ENCODE assay signal across 31 cellular contexts in genomic region chr17:54620380-54620978, GRCh38.
"Had no signal": no experiment of that assay in that cellular context is flagged by ENCODE, and none has a peak within 500 bp of the region (broad histone marks: within the 10 kb centered on the region; RNA-seq: fewer than 3 reads in every experiment).

No MANE protein-coding gene starts in this region.

- H3K27me3 ChIP-seq: adrenal gland, ascending aorta, body of pancreas, brain microvascular endothelial cell, breast epithelium, cardiac muscle cell had no signal

- ATAC-seq: activated naive CD4-positive, alpha-beta T cell treated with anti-CD3 and anti-CD28 coated beads, Interleukin-2, amount 50 U/mL, for 72 hours; activated naive CD8-positive, alpha-beta T cell treated with anti-CD3 and anti-CD28 coated beads, Interleukin-2, amount 50 U/mL, for 24 hours; activated T-cell treated with anti-CD3 and anti-CD28 coated beads, Interleukin-2, amount 50 U/mL, for 4 hours; activated T-cell treated with anti-CD3 and anti-CD28 coated beads, Interleukin-2, amount 50 U/mL, for 72 hours; activated T-helper 17 cell treated with anti-CD3 and anti-CD28 coated beads, Interleukin-2, amount 50 U/mL, for 72 hours; body of pancreas had no signal

- H3K9me3 ChIP-seq: adrenal gland, ascending aorta, body of pancreas had no signal

- H3K4me3 ChIP-seq: adrenal gland, ascending aorta, body of pancreas, breast epithelium, cardiac muscle cell had no signal

- DNase-seq: activated effector memory CD4-positive, alpha-beta T cell treated with anti-CD3 and anti-CD28 coated beads, Interleukin-2, amount 50 U/mL, for 16 hours; activated effector memory CD4-positive, alpha-beta T cell treated with Interleukin-2 at 50 U/mL for 16 hours; activated gamma-delta T cell; activated gamma-delta T cell treated with Interleukin-2 at 50 U/mL for 16 hours; activated naive CD4-positive, alpha-beta T cell; activated naive CD4-positive, alpha-beta T cell treated with anti-CD3 and anti-CD28 coated beads for 36 hours; activated naive CD4-positive, alpha-beta T cell treated with anti-CD3 and anti-CD28 coated beads, Interleukin-2, amount 10 ng/mL, durations not matched to agents 7 days and 5 days; activated naive CD4-positive, alpha-beta T cell treated with anti-CD3 and anti-CD28 coated beads, Interleukin-2, amount 50 U/mL, for 16 hours; activated naive CD4-positive, alpha-beta T cell treated with Interleukin-2 at 50 U/mL for 16 hours; activated naive CD8-positive, alpha-beta T cell treated with anti-CD3 and anti-CD28 coated beads for 36 hours; activated naive CD8-positive, alpha-beta T cell treated with anti-CD3 and anti-CD28 coated beads, Interleukin-2, amount 10 ng/mL, durations not matched to agents 7 days and 5 days; activated naive CD8-positive, alpha-beta T cell treated with anti-CD3 and anti-CD28 coated beads, Interleukin-2, amount 50 U/mL, for 24 hours; activated T-cell treated with anti-CD3 and anti-CD28 coated beads, Interleukin-2, amount 50 U/mL, for 1 hour; activated T-cell treated with anti-CD3 and anti-CD28 coated beads, Interleukin-2, amount 50 U/mL, for 24 hours; activated T-cell treated with anti-CD3 and anti-CD28 coated beads, Interleukin-2, amount 50 U/mL, for 4 hours; activated T-cell treated with anti-CD3 and anti-CD28 coated beads, Interleukin-2, amount 50 U/mL, for 48 hours; activated T-cell treated with anti-CD3 and anti-CD28 coated beads, Interleukin-2, amount 50 U/mL, for 72 hours; adrenal gland; amniotic stem cell; amygdala; anterior cingulate cortex; aorta; body of pancreas; brain microvascular endothelial cell; central memory CD4-positive, alpha-beta T cell; cerebellar nuclear complex had no signal

- H3K36me3 ChIP-seq: adrenal gland, ascending aorta, brain microvascular endothelial cell, breast epithelium, cardiac muscle cell had no signal

- H3K27ac ChIP-seq: adrenal gland, ascending aorta, body of pancreas, brain microvascular endothelial cell, breast epithelium, cardiac muscle cell had no signal

- H3K4me1 ChIP-seq: adrenal gland, ascending aorta, body of pancreas, breast epithelium had no signal
